Comparison of ENCODE assay signal across 10 cellular contexts in genomic region chr1:87045757-87046422, GRCh38.
DNase-seq lines count a peak whose midpoint lies in the region; ATAC-seq, FAIRE-seq and TF ChIP-seq lines count a peak whose summit lies in the region.
"Had no signal": no experiment of that assay in that cellular context is flagged by ENCODE, and none has a peak within 500 bp of the region (broad histone marks: within the 10 kb centered on the region; RNA-seq: fewer than 3 reads in every experiment).

No MANE protein-coding gene starts in this region.

- H3K79me2 ChIP-seq in astrocyte (ENCODE audit: insufficient read depth, low read length), result peaks cover 4% of the 10 kb centered on the region

- H3K27ac Mint-ChIP-seq in T-cell, result peak overlapping the region; percentile 19 to 66
- no peak overlapping the region for H3K27ac Mint-ChIP-seq in astrocyte (ENCODE audit: unreplicated experiment)

- intact Hi-C loops in ovary (cut with DNase I), result no loop called here

- H3K4me3 Mint-ChIP-seq in T-cell (peak overlapping the region in 1 of 3 donors; percentile 70), astrocyte (ENCODE audit: unreplicated experiment) (no peak overlapping the region)

- H2AFZ ChIP-seq in astrocyte (ENCODE audit: low read depth, low read length), result no peak overlapping the region

- FAIRE-seq in astrocyte (lab: Jason Lieb, UNC), result no peak

- peak; percentile 7 for DNase-seq in activated CD4-positive, CD25-positive, alpha-beta regulatory T cell treated with anti-CD3 and anti-CD28 coated beads, Interleukin-2, amount 50 U/mL, for 16 hours (ENCODE audit: low read depth, low spot score)
- DNase-seq in activated CD4-positive, CD25-positive, alpha-beta regulatory T cell (lab: John Stamatoyannopoulos, UW), result no peak
- DNase-seq in T-cell (peak in 32 of 34 experiments; percentile 15 to 82 (median 60)), astrocyte (ENCODE audit: low read depth) (peak; percentile 55), foreskin melanocyte (no peak), SHP77 treated with DMSO at 0.1 percent for 48 hours (lab: John Stamatoyannopoulos, UW) (no peak), ovary (no peak)
- DNase-seq: dermis blood vessel endothelial cell had no signal

- H3K36me3 ChIP-seq in astrocyte (ENCODE audit: insufficient read depth, low read length) (no peaks in the 10 kb centered on the region), thymus (ENCODE audit: control insufficient read depth, insufficient read depth) (no peaks in the 10 kb centered on the region), ovary (no peaks in the 10 kb centered on the region)
- H3K36me3 ChIP-seq: tibial nerve had no signal

- CTCF ChIA-PET in T-cell (lab: Charles Lee), result interaction anchor here (1.0 to 3.5 kb wide), 6 partner anchors 37 to 540 kb away, joined by 3 to 16 read pairs (median 6); partner anchors contain the start of genes HS2ST1 (in 1 of the 2), SELENOF (in 1 of the 2) and SH3GLB1 (in 1 of the 2)

- ATAC-seq in T-cell (replicated peaks in 1 of 4), result peak; percentile 52 to 76 (median 62)

- no peak overlapping the region for H3K9ac ChIP-seq in astrocyte (ENCODE audit: low read length)

- H3K4me2 ChIP-seq in astrocyte (ENCODE audit: low read length), result no peak overlapping the region

- H3K9me3 ChIP-seq in astrocyte (ENCODE audit: insufficient read depth, low read depth, low read length) (no peaks in the 10 kb centered on the region), thymus (ENCODE audit: control insufficient read depth) (no peaks in the 10 kb centered on the region), ovary (no peaks in the 10 kb centered on the region)

- H3K27me3 ChIP-seq in astrocyte (ENCODE audit: insufficient read depth, low read length), result no peaks in the 10 kb centered on the region
- no peaks in the 10 kb centered on the region for H3K27me3 ChIP-seq in thymus (ENCODE audit: control insufficient read depth, insufficient read depth)
- H3K27me3 ChIP-seq in ovary, result no peaks in the 10 kb centered on the region
- H3K27me3 ChIP-seq: tibial nerve had no signal

- no peaks in the 10 kb centered on the region for H4K20me1 ChIP-seq in astrocyte (ENCODE audit: insufficient read depth, low read length)

- no peak for TF ChIP-seq EP300 in ovary (IDR thresholded peaks at IDR 0.05)

- TF ChIP-seq POLR2A in ovary (IDR thresholded peaks at IDR 0.05), result no peak

- POLR2A ChIA-PET in T-cell (lab: Charles Lee), result interaction anchor here (0.5 to 2.3 kb wide), 5 partner anchors 18 to 341 kb away, joined by 3 to 35 read pairs (median 3); partner anchors contain the start of genes HS2ST1 (in 1 of the 2), SELENOF (in 1 of the 2) and SH3GLB1 (in 1 of the 2)

- H3K4me1 ChIP-seq in astrocyte (ENCODE audit: insufficient read depth, low read length), result no peaks in the 10 kb centered on the region
- peaks cover 13% of the 10 kb centered on the region for H3K4me1 ChIP-seq in thymus (ENCODE audit: control insufficient read depth, insufficient read depth, low read length)
- H3K4me1 ChIP-seq in ovary (ENCODE audit: insufficient read depth), result no peaks in the 10 kb centered on the region
- H3K4me1 ChIP-seq: tibial nerve had no signal

- WGBS in thymus, result 25% methylated on average over 5 of the region's 5 CpGs
- WGBS in ovary, 3 donors, result 79 to 80% (median 79%) methylated on average over 5 of the region's 5 CpGs

- H3K4me1 Mint-ChIP-seq in T-cell (peaks cover 48 to 52% (median 52%) of the 10 kb centered on the region in 3 donors), astrocyte (ENCODE audit: low read depth, unreplicated experiment) (peaks cover 4% of the 10 kb centered on the region)

- H3K27me3 Mint-ChIP-seq in T-cell (no peaks in the 10 kb centered on the region), astrocyte (ENCODE audit: low read depth, unreplicated experiment) (no peaks in the 10 kb centered on the region)

- H3K4me3 ChIP-seq in astrocyte (ENCODE audit: insufficient read depth, low read depth, low read length), result no peak overlapping the region
- no peak overlapping the region for H3K4me3 ChIP-seq in thymus (ENCODE audit: low read length)
- no peak overlapping the region for H3K4me3 ChIP-seq in ovary
- H3K4me3 ChIP-seq: tibial nerve had no signal

- TF ChIP-seq CTCF in astrocyte (IDR thresholded peaks at IDR 0.05; ENCODE audit: insufficient read depth, low read depth, low read length) (no peak), ovary (IDR thresholded peaks at IDR 0.05) (no peak)

- H3K27ac ChIP-seq in astrocyte (ENCODE audit: low read depth, low read length) (no peak overlapping the region), thymus (ENCODE audit: low read depth) (peak overlapping the region; percentile 80), ovary (no peak overlapping the region)
- H3K27ac ChIP-seq: tibial nerve had no signal

- H3K9me3 Mint-ChIP-seq in T-cell, result peaks cover 0 to 11% (median 5%) of the 10 kb centered on the region in 3 donors
- H3K9me3 Mint-ChIP-seq in astrocyte (ENCODE audit: unreplicated experiment), result no peaks in the 10 kb centered on the region

- H3K36me3 Mint-ChIP-seq in T-cell, result peaks cover 16% of the 10 kb centered on the region
- no peaks in the 10 kb centered on the region for H3K36me3 Mint-ChIP-seq in astrocyte (ENCODE audit: low read depth, unreplicated experiment)

Comparison
In these comparisons a context has a peak if more than half of its experiments do, and no peak if none do; other contexts are left out.
1. DNase-seq: peak in activated CD4-positive, CD25-positive, alpha-beta regulatory T cell treated with anti-CD3 and anti-CD28 coated beads, Interleukin-2, amount 50 U/mL, for 16 hours (single experiment), T-cell (32 of 34) and astrocyte (single experiment); none in activated CD4-positive, CD25-positive, alpha-beta regulatory T cell (0 of 4), foreskin melanocyte (single experiment), SHP77 treated with DMSO at 0.1 percent for 48 hours (single experiment) and ovary (0 of 5).